Comparison of ENCODE assay signal across 13 cellular contexts in genomic region chr2:85770369-85770768, GRCh38. TPM values are rescaled to one million over a fixed set of nuclear protein-coding genes. Genes with fewer than 3 reads are reported as not detected.
DNase-seq lines count a peak whose midpoint lies in the region; ATAC-seq and TF ChIP-seq lines count a peak whose summit lies in the region.
"Had no signal": no experiment of that assay in that cellular context is flagged by ENCODE, and none has a peak within 500 bp of the region (broad histone marks: within the 10 kb centered on the region; RNA-seq: fewer than 3 reads in every experiment).

No MANE protein-coding gene starts in this region.

- H2BK15ac ChIP-seq in neuronal stem cell (ENCODE audit: low read length), result peak overlapping the region; percentile 59

- no peak overlapping the region for H2BK120ac ChIP-seq in neuronal stem cell (ENCODE audit: low read depth, low read length)

- ATAC-seq in upper lobe of right lung, result no peak
- ATAC-seq: PC-3 had no signal

- H3K4me3 ChIP-seq in esophagus muscularis mucosa, result no peak overlapping the region
- H3K4me3 ChIP-seq in neuronal stem cell (ENCODE audit: low read length in 2 of 2), result no peak overlapping the region
- H3K4me3 ChIP-seq in upper lobe of right lung, result no peak overlapping the region

- H3K4me1 ChIP-seq in esophagus muscularis mucosa, result peaks cover 90 to 99% (median 95%) of the 10 kb centered on the region in 4 donors
- H3K4me1 ChIP-seq in neuronal stem cell (ENCODE audit: control insufficient read depth in 2 of 2, insufficient read depth in 1 of 2, low read depth in 1 of 2, low read length in 2 of 2), result peaks cover 15 to 41% of the 10 kb centered on the region in 2 donors
- peaks cover 80% of the 10 kb centered on the region for H3K4me1 ChIP-seq in upper lobe of right lung

- H3K4me2 ChIP-seq in neuronal stem cell (ENCODE audit: insufficient read depth, low read length, poor library complexity, severe bottlenecking), result no peak overlapping the region

- H3K23ac ChIP-seq in neuronal stem cell (ENCODE audit: low read depth, low read length, poor library complexity), result no peak overlapping the region

- H2BK5ac ChIP-seq in neuronal stem cell (ENCODE audit: low read length), result no peak overlapping the region

- no peak for TF ChIP-seq POLR2A in esophagus muscularis mucosa (IDR thresholded peaks at IDR 0.05; ENCODE audit: low read depth)

- no peak overlapping the region for H3K4ac ChIP-seq in neuronal stem cell (ENCODE audit: low read length)

- no peak overlapping the region for H4K91ac ChIP-seq in neuronal stem cell (ENCODE audit: low read depth, low read length, poor library complexity)

- no peak overlapping the region for H3K9ac ChIP-seq in neuronal stem cell (ENCODE audit: low read depth, low read length, poor library complexity)

- no peak for TF ChIP-seq EP300 in esophagus muscularis mucosa (IDR thresholded peaks at IDR 0.05)

- no peak overlapping the region for H3K14ac ChIP-seq in neuronal stem cell (ENCODE audit: low read length)

- TF ChIP-seq CTCF in esophagus muscularis mucosa (IDR thresholded peaks at IDR 0.05) (no peak), upper lobe of right lung (IDR thresholded peaks at IDR 0.05) (no peak)

- H3K27me3 ChIP-seq in esophagus muscularis mucosa (no peaks in the 10 kb centered on the region), neuronal stem cell (ENCODE audit: control insufficient read depth in 3 of 3, insufficient read depth in 3 of 3, low read depth in 1 of 3, low read length in 3 of 3) (peaks cover 0 to 7% (median 0%) of the 10 kb centered on the region in 3 experiments), upper lobe of right lung (no peaks in the 10 kb centered on the region)

- intact Hi-C loops in esophagus muscularis mucosa (cut with DNase I) (no loop called here), upper lobe of right lung (cut with DNase I) (no loop called here)

- H3K36me3 ChIP-seq in esophagus muscularis mucosa (peaks cover 0 to 57% (median 46%) of the 10 kb centered on the region in 4 donors), neuronal stem cell (replicated peaks in 1 of 2; ENCODE audit: control insufficient read depth in 2 of 2, insufficient read depth in 2 of 2, low read length in 2 of 2) (peaks cover 0 to 70% of the 10 kb centered on the region in 2 donors), upper lobe of right lung (peaks cover 34% of the 10 kb centered on the region)

- no peak overlapping the region for H2BK12ac ChIP-seq in neuronal stem cell (ENCODE audit: low read length)

- DNase-seq in DMS 273 (lab: John Stamatoyannopoulos, UW; ENCODE audit: unreplicated experiment), result peak; percentile 78
- DNase-seq in DMS 273 treated with DMSO at 0.1 percent for 48 hours (lab: John Stamatoyannopoulos, UW), result no peak
- DNase-seq in esophagus muscularis mucosa (ENCODE audit: extremely low spot score), result no peak
- DNase-seq in neuronal stem cell (ENCODE audit: low spot score), result no peak
- DNase-seq in upper lobe of right lung, result no peak
- DNase-seq in SKM-1 treated with dmso at 0.1 percent for 144 hours (lab: John Stamatoyannopoulos, UW; ENCODE audit: unreplicated experiment), result no peak
- no peak for DNase-seq in NAMALWA (ENCODE audit: low spot score)
- no peak for DNase-seq in T-helper 1 cell
- DNase-seq: activated CD8-positive, alpha-beta T cell treated with anti-CD3 and anti-CD28 coated beads, Interleukin-2, amount 10 ng/mL, durations not matched to agents 7 days and 5 days; activated naive CD8-positive, alpha-beta T cell treated with anti-CD3 and anti-CD28 coated beads, Interleukin-2, amount 50 U/mL, for 24 hours; PC-3; stimulated activated CD4-positive, alpha-beta T cell treated with anti-CD3 and anti-CD28 coated beads, Interleukin-1b, Interleukin-23, amount 100 ng/mL, for 48 hours; substantia nigra had no signal

- H3K9me3 ChIP-seq in esophagus muscularis mucosa, result no peaks in the 10 kb centered on the region
- peaks cover 0 to 2% of the 10 kb centered on the region in 2 donors for H3K9me3 ChIP-seq in neuronal stem cell (replicated peaks in 1 of 2; ENCODE audit: control insufficient read depth in 2 of 2, insufficient read depth in 1 of 2, low read depth in 1 of 2, low read length in 2 of 2)
- no peaks in the 10 kb centered on the region for H3K9me3 ChIP-seq in upper lobe of right lung

- H3K27ac ChIP-seq in esophagus muscularis mucosa (replicated peaks in 1 of 4), result peak overlapping the region; percentile 80 to 91 (median 84)
- H3K27ac ChIP-seq in neuronal stem cell (replicated peaks; ENCODE audit: low read length), result no peak overlapping the region
- H3K27ac ChIP-seq in upper lobe of right lung, result peak overlapping the region; percentile 18

- no peak overlapping the region for H3K18ac ChIP-seq in neuronal stem cell (ENCODE audit: low read length)

- H3K79me1 ChIP-seq in neuronal stem cell (ENCODE audit: low read depth, low read length), result no peaks in the 10 kb centered on the region

- H2AFZ ChIP-seq in neuronal stem cell (ENCODE audit: low read length), result no peak overlapping the region

- no peak overlapping the region for H4K8ac ChIP-seq in neuronal stem cell (ENCODE audit: low read depth, low read length)

- peak overlapping the region; percentile 36 for H2AK5ac ChIP-seq in neuronal stem cell (ENCODE audit: low read depth, low read length)

- 82% methylated on average over 12 of the region's 12 CpGs for WGBS in esophagus muscularis mucosa
- WGBS in neuronal stem cell (ENCODE audit: extremely low coverage in 2 of 2, insufficient read length in 2 of 2, insufficient replicate concordance in 1 of 2), 2 donors, result no CpG with 5 or more reads among the region's 12 CpGs

RNA-seq across cellular contexts. Expression of gene ATOH8, which starts 16.6 kb away (rescaled TPM):
- total RNA-seq in esophagus muscularis mucosa, result 100 to 1,000 TPM in 1 of 4 donors, 10 to 100 TPM in 3; 41.1 to 124 (median 62.5) TPM
- 1.8 TPM for polyA plus RNA-seq in neuronal stem cell (2013, experiment 1 of 2)
- 1.6 TPM for polyA plus RNA-seq in neuronal stem cell (2013, experiment 2 of 2)
- total RNA-seq in upper lobe of right lung, result 93.6 TPM
